ENCODE assay signal across 8 cellular contexts in the genomic region with DNA sequence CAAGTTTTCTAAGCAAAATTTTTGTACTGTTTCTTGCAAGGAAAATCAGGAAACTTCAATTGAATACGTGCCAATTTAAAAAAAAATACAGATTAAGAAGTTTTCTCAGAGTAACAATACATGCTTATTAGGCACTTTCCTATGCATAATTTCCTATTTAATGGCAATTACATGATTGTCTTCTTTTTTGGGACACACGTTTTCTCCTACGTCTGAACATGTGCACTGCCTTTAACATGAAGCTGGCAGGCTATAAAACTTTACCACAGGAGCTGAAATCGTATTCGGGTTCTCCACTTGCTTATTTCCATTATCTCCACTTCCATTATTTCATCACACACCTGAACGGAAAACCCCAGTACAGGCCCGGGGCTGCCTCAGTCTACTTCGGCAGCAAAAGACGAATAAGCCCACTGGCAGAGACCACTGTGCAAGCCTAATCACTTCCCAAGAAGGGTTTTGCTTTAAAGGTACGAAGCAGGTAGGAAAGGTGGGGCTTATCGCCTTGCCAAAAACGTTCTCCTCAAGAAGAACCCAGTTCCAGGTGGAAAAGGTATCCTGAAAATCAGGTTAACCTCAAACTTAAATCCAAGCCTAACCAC. TPM values are rescaled to one million over a fixed set of nuclear protein-coding genes. Genes with fewer than 3 reads are reported as not detected.
DNase-seq lines count a peak whose midpoint lies in the region; ATAC-seq and TF ChIP-seq lines count a peak whose summit lies in the region.

No MANE protein-coding gene starts in this region.

- no peak for ATAC-seq in heart left ventricle
- no peak for ATAC-seq in Right ventricle myocardium inferior
- no peak for ATAC-seq in HG03520 (IDR thresholded peaks at IDR 0.05; ENCODE audit: unreplicated experiment)

- 0 to 1% (median 1%) methylated on average over 12 of the region's 12 CpGs for WGBS in heart left ventricle, 4 donors

- H3K4me1 ChIP-seq in heart left ventricle (peaks cover 0 to 67% (median 41%) of the 10 kb centered on the region in 12 donors), stomach smooth muscle (ENCODE audit: control insufficient read depth, insufficient read depth, low read length) (peaks cover 5% of the 10 kb centered on the region)

- H3K27me3 Mint-ChIP-seq in activated T-helper 1 cell treated with anti-CD3 and anti-CD28 coated beads, Interleukin-12 subunit alpha, Interleukin-12 subunit beta, Interleukin-2, Interleukin-4 antibody, amounts not matched to agents 30 ng/mL and 10 ng/mL and 1 ng/mL, durations not matched to agents 14 hours and 24 hours and 36 hours (ENCODE audit: insufficient read depth) = no peaks in the 10 kb centered on the region

- no peak for DNase-seq in heart left ventricle
- DNase-seq in Right ventricle myocardium inferior (ENCODE audit: missing footprints) = no peak
- DNase-seq in activated T-helper 1 cell treated with anti-CD3 and anti-CD28 coated beads, Interleukin-12 subunit alpha, Interleukin-12 subunit beta, Interleukin-2, Interleukin-4 antibody, amounts not matched to agents 30 ng/mL and 10 ng/mL and 1 ng/mL, durations not matched to agents 14 hours and 24 hours and 36 hours (ENCODE audit: low spot score) = no peak
- DNase-seq in iris pigment epithelial cell (ENCODE audit: low read depth) = peak; percentile 20
- DNase-seq in mesenteric fat pad (ENCODE audit: low spot score) = no peak
- DNase-seq in DMS53 (lab: John Stamatoyannopoulos, UW) = no peak

- peak overlapping the region; percentile 78 to 91 for H3K9ac ChIP-seq in stomach smooth muscle (ENCODE audit: low read length in 2 of 2)

- no peak for TF ChIP-seq POLR2A in heart left ventricle (IDR thresholded peaks at IDR 0.05)

- no peaks in the 10 kb centered on the region for H3K9me3 Mint-ChIP-seq in activated T-helper 1 cell treated with anti-CD3 and anti-CD28 coated beads, Interleukin-12 subunit alpha, Interleukin-12 subunit beta, Interleukin-2, Interleukin-4 antibody, amounts not matched to agents 30 ng/mL and 10 ng/mL and 1 ng/mL, durations not matched to agents 14 hours and 24 hours and 36 hours

- H3K4me3 ChIP-seq in heart left ventricle (peak overlapping the region; percentile 45 to 88 (median 76)), stomach smooth muscle (ENCODE audit: low read length in 2 of 2) (peak overlapping the region; percentile 89 to 95)

- peaks cover 26% of the 10 kb centered on the region for H3K36me3 Mint-ChIP-seq in activated T-helper 1 cell treated with anti-CD3 and anti-CD28 coated beads, Interleukin-12 subunit alpha, Interleukin-12 subunit beta, Interleukin-2, Interleukin-4 antibody, amounts not matched to agents 30 ng/mL and 10 ng/mL and 1 ng/mL, durations not matched to agents 14 hours and 24 hours and 36 hours (ENCODE audit: low read depth)

- H3K27me3 ChIP-seq in heart left ventricle = no peaks in the 10 kb centered on the region
- no peaks in the 10 kb centered on the region for H3K27me3 ChIP-seq in stomach smooth muscle (ENCODE audit: control insufficient read depth in 1 of 2, insufficient read depth in 2 of 2, low read length in 2 of 2)

- no peak overlapping the region for H3K4me3 Mint-ChIP-seq in activated T-helper 1 cell treated with anti-CD3 and anti-CD28 coated beads, Interleukin-12 subunit alpha, Interleukin-12 subunit beta, Interleukin-2, Interleukin-4 antibody, amounts not matched to agents 30 ng/mL and 10 ng/mL and 1 ng/mL, durations not matched to agents 14 hours and 24 hours and 36 hours

- H3K27ac ChIP-seq in heart left ventricle (peak overlapping the region; percentile 33 to 99 (median 96)), stomach smooth muscle (ENCODE audit: low read length) (peak overlapping the region; percentile 90)

- H3K36me3 ChIP-seq in heart left ventricle = peaks cover 0 to 28% (median 23%) of the 10 kb centered on the region in 9 donors
- H3K36me3 ChIP-seq in stomach smooth muscle (ENCODE audit: control insufficient read depth in 2 of 2, insufficient read depth in 2 of 2, low read length in 2 of 2) = peaks cover 0 to 8% of the 10 kb centered on the region in 2 donors

- H3K4me1 Mint-ChIP-seq in activated T-helper 1 cell treated with anti-CD3 and anti-CD28 coated beads, Interleukin-12 subunit alpha, Interleukin-12 subunit beta, Interleukin-2, Interleukin-4 antibody, amounts not matched to agents 30 ng/mL and 10 ng/mL and 1 ng/mL, durations not matched to agents 14 hours and 24 hours and 36 hours (ENCODE audit: low read depth) = peaks cover 45% of the 10 kb centered on the region

- TF ChIP-seq CTCF in heart left ventricle (IDR thresholded peaks at IDR 0.05) = no peak

- H3K9me3 ChIP-seq in heart left ventricle = no peaks in the 10 kb centered on the region
- no peaks in the 10 kb centered on the region for H3K9me3 ChIP-seq in stomach smooth muscle (ENCODE audit: control insufficient read depth in 2 of 2, low read length in 2 of 2)

- intact Hi-C loops in heart left ventricle (cut with DNase I) (loop anchor here in 2 of 10 donors (5.0 to 10.0 kb wide), 4 partner anchors 159 to 581 kb away; a partner anchor contains a TSS), Right ventricle myocardium inferior (cut with DNase I) (loop anchor here (5.0 kb wide), 1 partner anchor 159 kb away; a partner anchor contains a TSS)
- intact Hi-C loops in activated T-helper 1 cell treated with anti-CD3 and anti-CD28 coated beads, Interleukin-12 subunit alpha, Interleukin-12 subunit beta, Interleukin-2, Interleukin-4 antibody, amounts not matched to agents 30 ng/mL and 10 ng/mL and 1 ng/mL, durations not matched to agents 14 hours and 24 hours and 36 hours (cut with micrococcal nuclease) = loop anchor here (1.0 to 10.0 kb wide), 10 partner anchors 117 to 1641 kb away; a partner anchor contains a TSS

- peak overlapping the region; percentile 100 for H3K27ac Mint-ChIP-seq in activated T-helper 1 cell treated with anti-CD3 and anti-CD28 coated beads, Interleukin-12 subunit alpha, Interleukin-12 subunit beta, Interleukin-2, Interleukin-4 antibody, amounts not matched to agents 30 ng/mL and 10 ng/mL and 1 ng/mL, durations not matched to agents 14 hours and 24 hours and 36 hours

RNA-seq across cellular contexts. Expression of a gene that starts 0.6 kb away (rescaled TPM):
- 10 to 100 TPM; 24.1 to 54.1 (median 41.9) TPM for total RNA-seq in heart left ventricle
- 10 to 100 TPM; 17.7 to 35.1 TPM for polyA plus RNA-seq in heart left ventricle
- 48.9 TPM for total RNA-seq in Right ventricle myocardium inferior
- 25.0 and 25.6 TPM in 2 replicates for total RNA-seq in activated T-helper 1 cell treated with anti-CD3 and anti-CD28 coated beads, Interleukin-12 subunit alpha, Interleukin-12 subunit beta, Interleukin-2, Interleukin-4 antibody, amounts not matched to agents 30 ng/mL and 10 ng/mL and 1 ng/mL, durations not matched to agents 14 hours and 24 hours and 36 hours
- 30.4 TPM for total RNA-seq in mesenteric fat pad

RNA-seq across cellular contexts. Expression of a gene that starts 0.6 kb away (rescaled TPM):
- total RNA-seq in heart left ventricle = 10 to 100 TPM; 10.9 to 22.6 (median 16.3) TPM
- polyA plus RNA-seq in heart left ventricle = 1 to 10 TPM; 6.5 TPM
- total RNA-seq in Right ventricle myocardium inferior = 20.8 TPM
- 16.3 and 17.3 TPM in 2 replicates for total RNA-seq in activated T-helper 1 cell treated with anti-CD3 and anti-CD28 coated beads, Interleukin-12 subunit alpha, Interleukin-12 subunit beta, Interleukin-2, Interleukin-4 antibody, amounts not matched to agents 30 ng/mL and 10 ng/mL and 1 ng/mL, durations not matched to agents 14 hours and 24 hours and 36 hours
- total RNA-seq in mesenteric fat pad = 15.7 TPM

RNA-seq across cellular contexts. Expression of a gene that starts 42.2 kb away (rescaled TPM):
- total RNA-seq in heart left ventricle (not detected), Right ventricle myocardium inferior (not detected), mesenteric fat pad (not detected)
- not detected for polyA plus RNA-seq in heart left ventricle
- 0.54 and 1.4 TPM in 2 replicates for total RNA-seq in activated T-helper 1 cell treated with anti-CD3 and anti-CD28 coated beads, Interleukin-12 subunit alpha, Interleukin-12 subunit beta, Interleukin-2, Interleukin-4 antibody, amounts not matched to agents 30 ng/mL and 10 ng/mL and 1 ng/mL, durations not matched to agents 14 hours and 24 hours and 36 hours
